9 cellular contexts compared by ENCODE assay signal in the genomic region with DNA sequence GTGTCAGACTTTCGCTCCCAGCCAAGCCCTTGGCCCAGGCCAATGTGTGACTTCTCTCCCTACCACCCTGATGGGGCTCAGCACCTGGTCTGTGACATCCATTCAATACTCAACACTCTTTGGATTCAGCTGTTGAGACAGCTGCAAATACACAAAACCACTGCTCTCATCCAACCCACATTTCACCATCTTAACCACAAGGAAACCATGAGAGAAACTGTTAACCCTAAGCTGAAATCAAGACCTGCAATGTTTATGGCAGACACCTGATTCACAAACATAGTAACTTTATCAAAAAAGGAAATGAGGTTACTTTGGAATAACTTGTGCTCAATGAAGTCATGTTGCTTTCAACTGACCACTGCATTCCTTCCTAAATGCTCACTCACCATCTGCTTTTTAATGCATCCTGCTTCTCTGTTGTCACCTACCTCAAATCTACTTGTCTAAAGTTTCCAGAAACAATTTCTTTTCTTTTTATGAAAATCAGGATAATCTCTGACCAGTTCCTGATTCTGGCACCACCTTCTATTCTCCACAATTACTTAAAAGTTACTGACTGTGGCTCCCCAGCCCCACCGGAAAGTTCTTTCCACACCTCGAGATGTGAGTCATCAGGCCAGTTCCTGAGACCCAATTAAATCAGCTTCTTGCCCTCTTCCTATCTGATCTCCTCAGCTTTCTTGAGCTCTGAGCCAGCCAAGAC.
DNase-seq lines count a peak whose midpoint lies in the region; ATAC-seq, FAIRE-seq and TF ChIP-seq lines count a peak whose summit lies in the region.
"Had no signal": no experiment of that assay in that cellular context is flagged by ENCODE, and none has a peak within 500 bp of the region (broad histone marks: within the 10 kb centered on the region; RNA-seq: fewer than 3 reads in every experiment).

No MANE protein-coding gene starts in this region.

- CTCF ChIA-PET in AG04450 (lab: Charles Lee): interaction anchor here (0.7 to 1.0 kb wide), 3 partner anchors 34 to 1156 kb away, joined by 3 to 5 read pairs (median 3); no protein-coding TSS in a partner anchor
- CTCF ChIA-PET in endothelial cell of umbilical vein (lab: Charles Lee): interaction anchor here (1.1 to 4.5 kb wide), 6 partner anchors 9 to 182 kb away, joined by 4 to 35 read pairs (median 8); a partner anchor contains a TSS

- TSS peak; percentile 82 for BruUV-seq in endothelial cell of umbilical vein (replicated peaks; lab: Mats Ljungman, UMichigan)

- no peak overlapping the region for H2AFZ ChIP-seq in endothelial cell of umbilical vein (ENCODE audit: low read depth, low read length)

- no peaks in the 10 kb centered on the region for H4K20me1 ChIP-seq in endothelial cell of umbilical vein (replicated peaks; ENCODE audit: control insufficient read depth, extremely low read depth, insufficient read depth, low read length)

- no peaks in the 10 kb centered on the region for H3K79me2 ChIP-seq in endothelial cell of umbilical vein (ENCODE audit: control insufficient read depth, insufficient read depth, low read length)

- in situ Hi-C loops in gastrocnemius medialis (cut with MboI; ENCODE audit: low sequenced_read_pairs in 4 of 4): no loop called here

- H3K27me3 ChIP-seq in AG04450 (ENCODE audit: control insufficient read depth, insufficient read depth, low read length) (peaks cover 19% of the 10 kb centered on the region), endothelial cell of umbilical vein (ENCODE audit: control insufficient read depth in 2 of 2, insufficient read depth in 2 of 2, low read length in 2 of 2) (peaks cover 15 to 17% of the 10 kb centered on the region in 2 experiments), gastrocnemius medialis (peaks cover 0 to 4% (median 0%) of the 10 kb centered on the region in 3 donors)

- peak; percentile 87 for DNase-seq in AG04450 (ENCODE audit: low read depth, low spot score)
- peak; percentile 88 for DNase-seq in NB4 (ENCODE audit: low read depth)
- DNase-seq in endothelial cell of umbilical vein (ENCODE audit: low read depth, low spot score): peak; percentile 82
- no peak for DNase-seq in occipital lobe (lab: John Stamatoyannopoulos, UW)
- DNase-seq in effector CD4-positive, alpha-beta T cell: no peak
- no peak for DNase-seq in gastrocnemius medialis
- no peak for DNase-seq in GM19239 (ENCODE audit: insufficient read length, low spot score)

- dilution Hi-C loops in endothelial cell of umbilical vein (cut with MboI; ENCODE audit: extremely low pct_ligation_motif_present, low sequenced_read_pairs): no loop called here

- peak; percentile 71 for ATAC-seq in GM19468 (IDR thresholded peaks at IDR 0.05; ENCODE audit: extremely low read depth, unreplicated experiment)
- no peak for ATAC-seq in gastrocnemius medialis

- no peaks in the 10 kb centered on the region for H3K36me3 ChIP-seq in endothelial cell of umbilical vein (ENCODE audit: control insufficient read depth in 2 of 2, extremely low read depth in 1 of 2, insufficient read depth in 2 of 2, low read length in 2 of 2)
- H3K36me3 ChIP-seq in gastrocnemius medialis: no peaks in the 10 kb centered on the region

- H3K9ac ChIP-seq in endothelial cell of umbilical vein (replicated peaks; ENCODE audit: extremely low read depth, insufficient read depth, low read length): peak overlapping the region; percentile 55

- TF ChIP-seq POLR2A in NB4 (IDR thresholded peaks at IDR 0.05; ENCODE audit: extremely low read depth, insufficient read length) (no peak), endothelial cell of umbilical vein (IDR thresholded peaks at IDR 0.05; ENCODE audit: low read depth, low read length) (peak; percentile 7), gastrocnemius medialis (IDR thresholded peaks at IDR 0.05) (no peak)

- H3K9me3 ChIP-seq in AG04450 (ENCODE audit: control insufficient read depth, insufficient read depth, low read length) (no peaks in the 10 kb centered on the region), endothelial cell of umbilical vein (replicated peaks; ENCODE audit: control insufficient read depth, insufficient read depth, low read length) (no peaks in the 10 kb centered on the region), gastrocnemius medialis (no peaks in the 10 kb centered on the region)

- peaks cover 32% of the 10 kb centered on the region for H3K4me1 ChIP-seq in endothelial cell of umbilical vein (ENCODE audit: control insufficient read depth, extremely low read depth, insufficient read depth, low read length)
- H3K4me1 ChIP-seq in gastrocnemius medialis: peaks cover 4 to 10% of the 10 kb centered on the region in 2 donors

- no peak for TF ChIP-seq CTCF in AG04450 (IDR thresholded peaks at IDR 0.05; ENCODE audit: low read depth, low read length)
- TF ChIP-seq CTCF in NB4 (IDR thresholded peaks at IDR 0.05; ENCODE audit: low read depth, low read length): no peak
- TF ChIP-seq CTCF in endothelial cell of umbilical vein (IDR thresholded peaks at IDR 0.05; ENCODE audit: extremely low read depth in 1 of 2, insufficient read depth in 1 of 2, low read depth in 1 of 2, low read length in 2 of 2): no peak
- TF ChIP-seq CTCF in gastrocnemius medialis (IDR thresholded peaks at IDR 0.05 in 4 of 5, conservative IDR thresholded peaks at IDR 0.05 in 1 of 5): no peak

- no peak overlapping the region for H3K4me3 ChIP-seq in AG04450 (ENCODE audit: low read depth, low read length)
- no peak overlapping the region for H3K4me3 ChIP-seq in NB4 (ENCODE audit: low read depth, low read length)
- H3K4me3 ChIP-seq in endothelial cell of umbilical vein (replicated peaks in 1 of 3; ENCODE audit: insufficient read depth in 1 of 3, low read depth in 1 of 3, low read length in 3 of 3): no peak overlapping the region
- H3K4me3 ChIP-seq in gastrocnemius medialis: no peak overlapping the region

- intact Hi-C loops in endothelial cell of umbilical vein (cut with micrococcal nuclease): loop anchor here (1.0 kb wide), 4 partner anchors 18 to 495 kb away; no protein-coding TSS in a partner anchor
- intact Hi-C loops in gastrocnemius medialis (cut with DNase I; ENCODE audit: low total_unique reads): no loop called here

- FAIRE-seq in endothelial cell of umbilical vein (lab: Jason Lieb, UNC) (peak; percentile 96), GM19239 (lab: Jason Lieb, UNC) (no peak)
- FAIRE-seq: islet of Langerhans had no signal

- no peaks in the 10 kb centered on the region for H3K9me1 ChIP-seq in endothelial cell of umbilical vein (replicated peaks; ENCODE audit: control insufficient read depth, extremely low read depth, insufficient read depth, low read length)

- H3K4me2 ChIP-seq in endothelial cell of umbilical vein (ENCODE audit: insufficient read depth, low read length): peak overlapping the region; percentile 56

- POLR2A ChIA-PET in AG04450 (lab: Yijun Ruan, JAX): interaction anchor here (1.1 to 1.5 kb wide), 2 partner anchors 18 to 105 kb away, joined by 4 to 12 read pairs; no protein-coding TSS in a partner anchor
- POLR2A ChIA-PET in endothelial cell of umbilical vein (lab: Charles Lee): interaction anchor here (1.1 kb wide), 2 partner anchors 18 to 98 kb away, joined by 3 to 6 read pairs; no protein-coding TSS in a partner anchor

- H3K27ac ChIP-seq in AG04450 (ENCODE audit: low read depth, low read length) (peak overlapping the region; percentile 71), endothelial cell of umbilical vein (ENCODE audit: insufficient read depth, low read depth, low read length) (peak overlapping the region; percentile 91), gastrocnemius medialis (no peak overlapping the region)

TF ChIP-seq in endothelial cell of umbilical vein, 7 proteins besides CTCF, POLR2A, EP300 and RAD21:
- TF ChIP-seq POLR2AphosphoS5 (IDR thresholded peaks at IDR 0.05; ENCODE audit: insufficient read depth, low read depth, low read length) (peak; percentile 75), FOS (IDR thresholded peaks at IDR 0.05; ENCODE audit: borderline replicate concordance, insufficient read depth, low read length) (peak; percentile 86), JUN (IDR thresholded peaks at IDR 0.05; ENCODE audit: borderline replicate concordance, insufficient read depth, insufficient read length, low read depth) (peak; percentile 86), GATA2 (IDR thresholded peaks at IDR 0.05; ENCODE audit: insufficient read depth, insufficient read length, low read depth, low read length) (peak; percentile 91), EZH2 (IDR thresholded peaks at IDR 0.05; ENCODE audit: borderline replicate concordance, low read depth, low read length, severe bottlenecking) (no peak), MYC (IDR thresholded peaks at IDR 0.05; ENCODE audit: low read depth, low read length) (no peak)
- TF ChIP-seq, protein P1, sequence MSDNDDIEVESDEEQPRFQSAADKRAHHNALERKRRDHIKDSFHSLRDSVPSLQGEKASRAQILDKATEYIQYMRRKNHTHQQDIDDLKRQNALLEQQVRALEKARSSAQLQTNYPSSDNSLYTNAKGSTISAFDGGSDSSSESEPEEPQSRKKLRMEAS (IDR thresholded peaks at IDR 0.05; ENCODE audit: insufficient read depth, insufficient read length): no peak

Comparison
In these comparisons a context has a peak if more than half of its experiments do, and no peak if none do; other contexts are left out.
1. DNase-seq: peak in AG04450 (single experiment), NB4 (single experiment) and endothelial cell of umbilical vein (single experiment); none in occipital lobe (single experiment), effector CD4-positive, alpha-beta T cell (single experiment), gastrocnemius medialis (0 of 2) and GM19239 (single experiment).
2. H3K27ac ChIP-seq: peak in AG04450 (single experiment) and endothelial cell of umbilical vein (single experiment); none in gastrocnemius medialis (0 of 4).